ENCODE assay signal across 1 cellular context in genomic region chr7:134460000-134460399, GRCh38.
TF ChIP-seq lines count a peak whose summit lies in the region.

No MANE protein-coding gene starts in this region.

TF ChIP-seq in SK-N-SH, 30 proteins besides CTCF, POLR2A, EP300 and RAD21 (continued from another document):
- TF ChIP-seq ELF1 (IDR thresholded peaks at IDR 0.05), result no peak
- no peak for TF ChIP-seq RCOR1 (IDR thresholded peaks at IDR 0.05; ENCODE audit: low read length)
- no peak for TF ChIP-seq SMC3 (IDR thresholded peaks at IDR 0.05; ENCODE audit: low read depth, low read length)
- TF ChIP-seq NFIC (IDR thresholded peaks at IDR 0.05; ENCODE audit: borderline replicate concordance), result no peak
- no peak for TF ChIP-seq JUND (IDR thresholded peaks at IDR 0.05)
- no peak for TF ChIP-seq POLR2AphosphoS5 (IDR thresholded peaks at IDR 0.05; ENCODE audit: low read depth, low read length)
- no peak for TF ChIP-seq PBX3 (IDR thresholded peaks at IDR 0.05)
- no peak for TF ChIP-seq ZBTB33 (IDR thresholded peaks at IDR 0.05; ENCODE audit: borderline replicate concordance, low read depth)
- no peak for TF ChIP-seq MAX (IDR thresholded peaks at IDR 0.05; ENCODE audit: low read depth)
